Comparison of ENCODE assay signal across 16 cellular contexts in genomic region chr2:189092936-189093335, GRCh38.
DNase-seq lines count a peak whose midpoint lies in the region; ATAC-seq and TF ChIP-seq lines count a peak whose summit lies in the region.
"Had no signal": no experiment of that assay in that cellular context is flagged by ENCODE, and none has a peak within 500 bp of the region (broad histone marks: within the 10 kb centered on the region; RNA-seq: fewer than 3 reads in every experiment).

No MANE protein-coding gene starts in this region.

- 14 to 24% (median 20%) methylated on average over 2 of the region's 2 CpGs for WGBS in psoas muscle, 3 donors

- intact Hi-C loops in left cardiac atrium (cut with DNase I) (loop anchor here in 1 of 2 donors (5.0 kb wide), 1 partner anchor 319 kb away; no protein-coding TSS in a partner anchor), psoas muscle (cut with DNase I) (loop anchor here (2.0 to 5.0 kb wide), 4 partner anchors 194 to 320 kb away; no protein-coding TSS in a partner anchor)

- no peak overlapping the region for H3K27ac ChIP-seq in psoas muscle

- H3K27me3 ChIP-seq in psoas muscle (ENCODE audit: insufficient read depth in 3 of 3, low read length in 2 of 3) = no peaks in the 10 kb centered on the region

- H3K4me3 ChIP-seq in astrocyte of the cerebellum (ENCODE audit: low read depth, low read length) (no peak overlapping the region), psoas muscle (no peak overlapping the region)

- ATAC-seq in left cardiac atrium (peak; percentile 82 to 91), psoas muscle (peak; percentile 36 to 74 (median 68)), GM21619 (IDR thresholded peaks at IDR 0.05; ENCODE audit: unreplicated experiment) (no peak), GM18505 (IDR thresholded peaks at IDR 0.05; ENCODE audit: unreplicated experiment) (no peak)
- ATAC-seq: T-cell had no signal

- peak; percentile 23 for DNase-seq in AG08396 (ENCODE audit: low spot score)
- DNase-seq in astrocyte of the cerebellum (ENCODE audit: low read depth) = peak; percentile 70
- peak; percentile 35 for DNase-seq in left cardiac atrium
- peak; percentile 38 to 56 for DNase-seq in psoas muscle
- no peak for DNase-seq in NOMO-1 (lab: John Stamatoyannopoulos, UW; ENCODE audit: unreplicated experiment in 2 of 2)
- no peak for DNase-seq in ACHN
- DNase-seq: activated CD4-positive, alpha-beta T cell treated with anti-CD3 and anti-CD28 coated beads, Interleukin-2, amount 10 ng/mL, durations not matched to agents 24 days and 14 days; activated gamma-delta T cell; cortex of kidney; DMS79; glutamatergic neuron; KBM-7; NCI-H2029; T-cell had no signal

- TF ChIP-seq CTCF in astrocyte of the cerebellum (IDR thresholded peaks at IDR 0.05; ENCODE audit: low read depth, low read length, missing control alignments) (no peak), psoas muscle (IDR thresholded peaks at IDR 0.05) (no peak)

- peaks cover 0 to 4% of the 10 kb centered on the region in 2 donors for H3K36me3 ChIP-seq in psoas muscle (ENCODE audit: insufficient read depth in 1 of 2, low read depth in 1 of 2)

- TF ChIP-seq POLR2A in GM18505 (IDR thresholded peaks at IDR 0.05; ENCODE audit: borderline replicate concordance, extremely low read depth, insufficient read depth, insufficient read length) = no peak

- no peaks in the 10 kb centered on the region for H3K9me3 ChIP-seq in psoas muscle

- in situ Hi-C loops in astrocyte of the cerebellum (cut with HindIII; ENCODE audit: low sequenced_read_pairs) (no loop called here), ACHN (cut with HindIII; ENCODE audit: low pct_ligation_motif_present, low pct_unique_long_range_greater_than_20kb, low sequenced_read_pairs) (no loop called here)

- H3K4me1 ChIP-seq in psoas muscle = no peaks in the 10 kb centered on the region

Comparison
In these comparisons a context has a peak if more than half of its experiments do, and no peak if none do; other contexts are left out.
1. DNase-seq: peak in AG08396 (single experiment), astrocyte of the cerebellum (single experiment), left cardiac atrium (single experiment) and psoas muscle (2 of 2); none in NOMO-1 (0 of 2) and ACHN (single experiment).
2. ATAC-seq: peak in left cardiac atrium (2 of 2) and psoas muscle (4 of 4); none in GM21619 (single experiment) and GM18505 (single experiment).